Comparison of ENCODE assay signal across 7 cellular contexts in the genomic region with DNA sequence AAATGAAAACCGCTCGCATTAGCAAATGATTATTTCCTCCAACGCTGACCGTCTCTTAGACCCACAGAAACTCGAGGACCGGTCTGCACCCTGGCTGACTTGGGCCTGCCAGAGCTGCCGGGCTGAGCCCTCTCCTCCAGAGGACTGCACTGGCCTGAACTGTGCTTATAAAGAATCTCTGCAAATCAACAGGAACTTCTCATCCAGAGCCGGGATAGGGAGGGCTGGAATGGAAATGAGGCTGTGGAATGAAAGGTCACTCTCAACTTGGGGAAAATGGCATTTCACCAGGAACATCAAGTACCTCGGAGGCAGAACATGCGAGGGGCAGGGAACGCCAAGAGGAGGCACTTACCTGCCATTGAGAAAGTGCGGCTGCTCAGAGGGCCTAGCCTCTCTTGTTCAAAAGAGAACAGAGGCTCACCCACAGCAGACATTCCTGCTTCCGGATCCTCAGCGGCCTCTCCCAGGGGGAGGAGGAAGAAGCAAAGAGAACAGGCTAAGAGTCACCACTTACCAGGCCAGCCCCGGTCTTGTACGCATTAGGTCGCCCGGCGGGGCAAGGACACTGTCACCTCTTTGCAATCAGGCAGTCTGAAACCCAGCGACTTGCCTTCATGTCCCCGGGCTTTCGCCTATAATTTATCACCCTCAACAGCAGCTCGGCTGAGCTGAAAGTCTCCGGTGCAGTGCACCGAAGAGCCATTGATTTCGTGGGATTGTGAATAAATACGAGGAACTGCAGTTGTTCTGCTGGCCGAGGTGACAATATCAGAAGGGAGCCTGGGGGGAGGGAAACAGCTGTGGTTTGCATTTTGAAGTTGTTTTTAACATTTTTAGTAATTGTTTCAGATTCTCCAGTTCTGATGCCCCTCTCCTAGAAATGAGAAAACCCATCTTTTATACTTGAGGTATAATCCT. TPM values are rescaled to one million over a fixed set of nuclear protein-coding genes. Genes with fewer than 3 reads are reported as not detected.
DNase-seq lines count a peak whose midpoint lies in the region; ATAC-seq, FAIRE-seq and TF ChIP-seq lines count a peak whose summit lies in the region.

No MANE protein-coding gene starts in this region.

- no peaks in the 10 kb centered on the region for H3K27me3 Mint-ChIP-seq in chondrocyte (ENCODE audit: low read depth)

- H3K27ac ChIP-seq in skin epidermis = peak overlapping the region; percentile 82 to 99 (median 94)

- no peaks in the 10 kb centered on the region for H3K9me3 Mint-ChIP-seq in chondrocyte (ENCODE audit: low read depth)

- TF ChIP-seq CTCF in chondrocyte (IDR thresholded peaks at IDR 0.05) = no peak

- no peak for FAIRE-seq in RCC 7860 (lab: Jason Lieb, UNC)

- DNase-seq in HCEC 1CT (peak; percentile 70), RCC 7860 (ENCODE audit: low spot score) (peak; percentile 71), chondrocyte (ENCODE audit: low spot score) (no peak), kidney glomerular epithelial cell (lab: John Stamatoyannopoulos, UW) (peak; percentile 49), SHP77 treated with DMSO at 0.1 percent for 48 hours (lab: John Stamatoyannopoulos, UW) (no peak)

- peak overlapping the region; percentile 59 for H3K4me3 Mint-ChIP-seq in chondrocyte (ENCODE audit: unreplicated experiment)

- ATAC-seq in GM19035 (IDR thresholded peaks at IDR 0.05; ENCODE audit: unreplicated experiment) = no peak

- H3K4me1 Mint-ChIP-seq in chondrocyte (ENCODE audit: low read depth) = peaks cover 75% of the 10 kb centered on the region

- H3K4me3 ChIP-seq in skin epidermis = peak overlapping the region in 3 of 7 experiments; percentile 1 to 7 (median 2)

- H3K36me3 Mint-ChIP-seq in chondrocyte (ENCODE audit: low read depth) = peaks cover 2% of the 10 kb centered on the region

- H3K27ac Mint-ChIP-seq in chondrocyte (ENCODE audit: unreplicated experiment) = peak overlapping the region; percentile 99

RNA-seq across cellular contexts. Expression of gene ZMYND8, which starts 37.6 kb away (rescaled TPM):
- total RNA-seq in chondrocyte = 31.9 to 35.0 TPM (median 33.8 TPM) in 3 replicates

Comparison
In these comparisons a context has a peak if more than half of its experiments do, and no peak if none do; other contexts are left out.
1. DNase-seq: peak in HCEC 1CT (single experiment), RCC 7860 (single experiment) and kidney glomerular epithelial cell (single experiment); none in chondrocyte (single experiment) and SHP77 treated with DMSO at 0.1 percent for 48 hours (single experiment).